ENCODE assay signal across 20 cellular contexts in the genomic region with DNA sequence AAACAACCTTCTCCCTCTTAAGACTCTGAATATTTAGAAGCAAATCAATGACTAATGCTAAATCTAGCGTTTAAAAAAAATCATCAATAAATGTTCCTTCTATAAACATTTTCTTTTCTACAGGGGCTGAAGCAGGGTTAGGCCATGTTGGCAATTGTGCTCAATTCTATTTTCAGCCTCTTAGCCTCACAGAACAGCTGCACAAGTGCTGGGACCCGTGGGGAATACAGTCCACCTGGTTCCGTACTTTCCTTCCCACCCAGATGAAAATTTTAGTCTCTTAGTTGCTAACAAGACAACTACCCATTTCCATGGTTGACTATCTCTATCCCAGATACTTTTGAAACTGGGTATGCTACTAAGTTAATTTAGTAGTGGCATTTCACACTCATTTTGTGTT.
"Had no signal": no experiment of that assay in that cellular context is flagged by ENCODE, and none has a peak within 500 bp of the region (broad histone marks: within the 10 kb centered on the region; RNA-seq: fewer than 3 reads in every experiment).

No MANE protein-coding gene starts in this region.

- H3K27me3 ChIP-seq: esophagus muscularis mucosa, neutrophil, right atrium auricular region, thyroid gland had no signal

- H3K9me3 ChIP-seq: esophagus muscularis mucosa, left ventricle myocardium inferior, neutrophil, right atrium auricular region, suprapubic skin, thyroid gland had no signal

- ATAC-seq: effector memory CD8-positive, alpha-beta T cell; left cardiac atrium; naive thymus-derived CD4-positive, alpha-beta T cell; stimulated activated effector memory CD8-positive, alpha-beta T cell treated with anti-CD3 and anti-CD28 coated beads, Interleukin-12 subunit alpha, Interleukin-12 subunit beta, amount 100 ng/mL, for 72 hours; stimulated activated naive CD8-positive, alpha-beta T cell treated with anti-CD3 and anti-CD28 coated beads, Interleukin-15, Interleukin-2, amounts not matched to agents 100 U/mL and 50 U/mL, for 24 hours had no signal

- H3K27ac ChIP-seq: epithelial cell of prostate, esophagus muscularis mucosa, left ventricle myocardium inferior, neutrophil, right atrium auricular region, suprapubic skin, thyroid gland had no signal

- H3K36me3 ChIP-seq: esophagus muscularis mucosa, left ventricle myocardium inferior, neutrophil, right atrium auricular region, suprapubic skin, thyroid gland had no signal

- DNase-seq: effector memory CD8-positive, alpha-beta T cell; kidney; left cardiac atrium; left ventricle myocardium inferior; mesenchymal stem cell; midbrain; naive thymus-derived CD4-positive, alpha-beta T cell; stimulated activated CD4-positive, alpha-beta T cell treated with anti-CD3 and anti-CD28 coated beads, Interleukin-4, amount 100 ng/mL, for 1 hour; stimulated activated CD8-positive, alpha-beta memory T cell treated with anti-CD3 and anti-CD28 coated beads, Interleukin-4, amount 100 ng/mL, for 48 hours; stimulated activated naive CD8-positive, alpha-beta T cell treated with anti-CD3 and anti-CD28 coated beads, Interleukin-15, Interleukin-2, amounts not matched to agents 100 U/mL and 50 U/mL, for 24 hours; thyroid gland had no signal

- H3K4me1 ChIP-seq: left ventricle myocardium inferior, right atrium auricular region, suprapubic skin, thyroid gland had no signal

- H3K4me3 ChIP-seq: esophagus muscularis mucosa, left ventricle myocardium inferior, lung, right atrium auricular region, suprapubic skin, thyroid gland had no signal

- FAIRE-seq: colon, kidney, urothelium cell line had no signal
